21 cellular contexts compared by ENCODE assay signal in genomic region chr1:101302831-101303511, GRCh38.
DNase-seq lines count a peak whose midpoint lies in the region; TF ChIP-seq lines count a peak whose summit lies in the region.
"Had no signal": no experiment of that assay in that cellular context is flagged by ENCODE, and none has a peak within 500 bp of the region (broad histone marks: within the 10 kb centered on the region; RNA-seq: fewer than 3 reads in every experiment).

No MANE protein-coding gene starts in this region.

- H4K20me1 ChIP-seq in SK-N-SH (ENCODE audit: insufficient read depth) (no peaks in the 10 kb centered on the region), Karpas-422 (ENCODE audit: insufficient read depth, low read depth, low read length) (no peaks in the 10 kb centered on the region)

- H3K4me1 ChIP-seq in SK-N-SH (ENCODE audit: control insufficient read depth in 1 of 2, insufficient read depth in 2 of 2, low read depth in 1 of 2, low read length in 1 of 2) = peaks cover 8 to 10% of the 10 kb centered on the region in 2 experiments; a peak in 3 of 4 replicates
- peaks cover 4% of the 10 kb centered on the region for H3K4me1 ChIP-seq in Karpas-422 (ENCODE audit: low read length)
- H3K4me1 ChIP-seq: thyroid gland had no signal

- TF ChIP-seq RAD21 in SK-N-SH (IDR thresholded peaks at IDR 0.05; ENCODE audit: low read length) = no peak

- H2AFZ ChIP-seq in SK-N-SH (ENCODE audit: low read depth) (no peak overlapping the region; the same call in 1 of the 2 replicates), Karpas-422 (ENCODE audit: low read length) (no peak overlapping the region)

- TF ChIP-seq CTCF in SK-N-SH (IDR thresholded peaks at IDR 0.05) = no peak
- TF ChIP-seq CTCF in fibroblast of pulmonary artery (IDR thresholded peaks at IDR 0.05; ENCODE audit: low read length, missing control alignments) = no peak

- H3K9me3 ChIP-seq in SK-N-SH = no peaks in the 10 kb centered on the region
- no peaks in the 10 kb centered on the region for H3K9me3 ChIP-seq in Karpas-422 (ENCODE audit: low read length)
- H3K9me3 ChIP-seq: heart left ventricle, thyroid gland had no signal

- no peaks in the 10 kb centered on the region for H3K36me3 ChIP-seq in SK-N-SH (replicated peaks in 1 of 2; ENCODE audit: control insufficient read depth in 1 of 2, insufficient read depth in 2 of 2, low read length in 1 of 2)
- H3K36me3 ChIP-seq in Karpas-422 (ENCODE audit: insufficient read depth, low read length) = no peaks in the 10 kb centered on the region
- H3K36me3 ChIP-seq: heart left ventricle, thyroid gland had no signal

- DNase-seq in GM04503 (ENCODE audit: low read depth) (peak; percentile 46), SK-N-SH (peak; percentile 39), fibroblast of pulmonary artery (ENCODE audit: low read depth) (peak; percentile 39), stromal cell of bone marrow (ENCODE audit: low read depth) (peak; percentile 36), Karpas-422 (no peak), HUDEP-2 (lab: John Stamatoyannopoulos, UW; ENCODE audit: unreplicated experiment in 76 of 76) (no peak)
- DNase-seq in activated effector memory CD4-positive, alpha-beta T cell treated with Interleukin-2 at 50 U/mL for 16 hours = no peak
- DNase-seq: activated CD4-positive, CD25-positive, alpha-beta regulatory T cell treated with anti-CD3 and anti-CD28 coated beads, Interleukin-2, amount 50 U/mL, for 72 hours; activated naive CD4-positive, alpha-beta T cell; cortex of kidney; heart left ventricle; immature natural killer cell; mammary epithelial cell; naive thymus-derived CD8-positive, alpha-beta T cell; NCI-H2081 treated with DMSO at 0.1 percent for 48 hours; NCI-H526 treated with DMSO at 0.1 percent for 48 hours; OCI-M1; stimulated activated CD4-positive, alpha-beta T cell treated with anti-CD3 and anti-CD28 coated beads, Interleukin-12 subunit alpha, Interleukin-12 subunit beta, amount 100 ng/mL, for 4 hours; T-helper 9 cell; thyroid gland had no signal

- H3K4me2 ChIP-seq in SK-N-SH (peak overlapping the region; percentile 27), Karpas-422 (ENCODE audit: low read depth, low read length, poor library complexity, severe bottlenecking) (no peak overlapping the region)

- POLR2A ChIA-PET in SK-N-SH (lab: Yijun Ruan, JAX) = no interaction called here

- H3K4me3 ChIP-seq in SK-N-SH (ENCODE audit: low read depth in 2 of 2, low read length in 1 of 2) (no peak overlapping the region), fibroblast of pulmonary artery (replicated peaks; ENCODE audit: low read depth, low read length) (no peak overlapping the region), Karpas-422 (ENCODE audit: low read length) (no peak overlapping the region)
- H3K4me3 ChIP-seq: heart left ventricle, thyroid gland had no signal

- H3K9me2 ChIP-seq in SK-N-SH (no peaks in the 10 kb centered on the region), Karpas-422 (replicated peaks; ENCODE audit: insufficient read depth, low read length) (no peaks in the 10 kb centered on the region)

- CTCF ChIA-PET in SK-N-SH (lab: Yijun Ruan, JAX) = interaction anchor here (1.3 to 5.9 kb wide), 4 partner anchors 12 to 55 kb away, joined by 3 to 61 read pairs (median 6); no protein-coding TSS in a partner anchor

- H3K27me3 ChIP-seq in SK-N-SH (ENCODE audit: insufficient read depth) (no peaks in the 10 kb centered on the region), Karpas-422 (ENCODE audit: low read length) (no peaks in the 10 kb centered on the region)
- H3K27me3 ChIP-seq: thyroid gland had no signal

- H3F3A ChIP-seq in SK-N-SH (replicated peaks; ENCODE audit: insufficient read depth) = peaks cover 22% of the 10 kb centered on the region

- H3K27ac ChIP-seq in SK-N-SH (ENCODE audit: low read depth in 2 of 2, low read length in 1 of 2) = peak overlapping the region; percentile 62 to 71; a peak in 3 of 4 replicates
- no peak overlapping the region for H3K27ac ChIP-seq in Karpas-422 (ENCODE audit: low read length)
- H3K27ac ChIP-seq: epithelial cell of prostate, heart left ventricle, thyroid gland had no signal

- 21% methylated on average over 3 of the region's 3 CpGs for WGBS in SK-N-SH (ENCODE audit: low lambda C conversion rate)

- H3K79me2 ChIP-seq in SK-N-SH (ENCODE audit: insufficient read depth) (no peaks in the 10 kb centered on the region), Karpas-422 (ENCODE audit: low read length) (no peaks in the 10 kb centered on the region)

- TF ChIP-seq EP300 in SK-N-SH (IDR thresholded peaks at IDR 0.05; ENCODE audit: borderline replicate concordance in 1 of 2, low read depth in 1 of 2, low read length in 1 of 2) = peak in 1 of 2 experiments; percentile 9; a peak in 1 of 4 replicates

- H3K9ac ChIP-seq in SK-N-SH (no peak overlapping the region), Karpas-422 (ENCODE audit: low read length) (no peak overlapping the region)

TF ChIP-seq in SK-N-SH, 30 proteins besides CTCF, POLR2A, EP300 and RAD21:
- TF ChIP-seq SIN3A (IDR thresholded peaks at IDR 0.05; ENCODE audit: borderline replicate concordance, low read depth, low read length) (no peak), NFIC (IDR thresholded peaks at IDR 0.05; ENCODE audit: borderline replicate concordance) (peak; percentile 16; the same call in 1 of the 2 replicates), FOXM1 (IDR thresholded peaks at IDR 0.05; ENCODE audit: low read depth) (no peak), ZBTB33 (IDR thresholded peaks at IDR 0.05; ENCODE audit: borderline replicate concordance, low read depth) (no peak), TCF12 (IDR thresholded peaks at IDR 0.05) (peak; percentile 62), PBX3 (IDR thresholded peaks at IDR 0.05) (peak; percentile 54; the same call in 1 of the 2 replicates), GATA2 (CRISPR knock-in tag; IDR thresholded peaks at IDR 0.05) (peak; percentile 17; the same call in 1 of the 2 replicates), REST (IDR thresholded peaks at IDR 0.05; ENCODE audit: low read depth, low read length) (0 out of 2 replicates have a peak, but pooled peaks have one; percentile 11), TAF1 (IDR thresholded peaks at IDR 0.05; ENCODE audit: borderline replicate concordance, low read depth, low read length) (no peak), RXRA (IDR thresholded peaks at IDR 0.05; ENCODE audit: borderline replicate concordance, low read depth) (peak; percentile 59; the same call in 1 of the 2 replicates), ELF1 (IDR thresholded peaks at IDR 0.05) (no peak), JUND (IDR thresholded peaks at IDR 0.05) (peak; percentile 79), MXI1 (IDR thresholded peaks at IDR 0.05; ENCODE audit: low read depth, low read length) (no peak), POLR2AphosphoS5 (IDR thresholded peaks at IDR 0.05; ENCODE audit: low read depth, low read length) (no peak), FOSL2 (IDR thresholded peaks at IDR 0.05; ENCODE audit: borderline replicate concordance, low read depth) (peak; percentile 86; the same call in 1 of the 2 replicates), EZH2phosphoT487 (IDR thresholded peaks at IDR 0.05; ENCODE audit: borderline replicate concordance, low read depth) (no peak)

Comparison
In these comparisons a context has a peak if more than half of its experiments do, and no peak if none do; other contexts are left out.
1. DNase-seq: peak in GM04503 (single experiment), SK-N-SH (single experiment), fibroblast of pulmonary artery (single experiment) and stromal cell of bone marrow (single experiment); none in Karpas-422 (single experiment), activated effector memory CD4-positive, alpha-beta T cell treated with Interleukin-2 at 50 U/mL for 16 hours (single experiment) and HUDEP-2 (0 of 76).